In the genomic region with DNA sequence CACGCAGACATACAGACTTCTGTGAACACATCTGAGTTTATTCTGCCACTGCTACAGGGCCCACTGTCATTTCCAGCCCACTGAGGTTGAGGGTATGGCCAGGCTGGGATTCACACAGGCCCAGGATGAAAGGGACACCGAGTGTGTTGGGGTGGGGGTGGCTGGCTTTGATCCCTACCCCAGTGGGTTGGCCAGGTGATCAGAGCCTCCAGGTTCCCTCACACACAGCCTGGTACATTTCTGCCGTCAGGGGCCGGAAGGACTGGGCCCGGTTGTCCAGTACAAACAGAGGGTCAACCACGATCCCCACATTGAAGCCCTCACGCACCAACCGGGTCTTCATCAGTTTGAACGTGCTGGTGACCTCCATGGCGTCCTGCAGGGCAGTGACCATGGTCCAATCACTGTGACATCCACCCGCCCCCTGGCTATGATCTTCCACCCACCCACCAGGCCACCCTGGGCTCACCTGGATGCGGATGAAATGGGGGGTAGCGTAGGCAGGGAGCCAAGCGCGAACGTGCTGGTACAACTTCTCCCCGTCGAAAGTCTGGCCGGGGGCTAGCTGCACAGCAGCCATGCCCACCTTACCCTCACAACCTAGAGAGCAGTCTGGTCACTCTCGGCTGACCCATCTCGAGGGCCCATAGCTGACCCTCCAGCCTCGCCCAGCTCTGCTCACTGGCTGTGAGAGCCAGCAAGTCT, we compare ENCODE assay signal across 8 cellular contexts. TPM values are rescaled to one million over a fixed set of nuclear protein-coding genes. Genes with fewer than 3 reads are reported as not detected.
DNase-seq lines count a peak whose midpoint lies in the region; ATAC-seq and TF ChIP-seq lines count a peak whose summit lies in the region.

No MANE protein-coding gene starts in this region.

- H3K4me3 ChIP-seq in HFF-Myc (replicated peaks; ENCODE audit: low read depth, low read length), result peak overlapping the region; percentile 62
- peak overlapping the region; percentile 85 for H3K4me3 ChIP-seq in iPS-15b (ENCODE audit: low read depth, low read length)
- H3K4me3 ChIP-seq in subcutaneous abdominal adipose tissue (ENCODE audit: low read depth in 1 of 5, low read length in 5 of 5), result peak overlapping the region; percentile 70 to 81 (median 78)

- H3K9ac ChIP-seq in iPS-15b (ENCODE audit: low read depth, low read length), result peak overlapping the region; percentile 56
- peak overlapping the region in 3 of 5 donors; percentile 11 to 46 (median 39) for H3K9ac ChIP-seq in subcutaneous abdominal adipose tissue (ENCODE audit: low read length in 5 of 5)

- ATAC-seq in HG02642 (IDR thresholded peaks at IDR 0.05; ENCODE audit: poor library complexity, unreplicated experiment) (no peak), HG02973 (IDR thresholded peaks at IDR 0.05; ENCODE audit: unreplicated experiment) (no peak)

- H3K9me3 ChIP-seq in iPS-15b (ENCODE audit: control insufficient read depth, insufficient read depth, low read length), result no peaks in the 10 kb centered on the region
- no peaks in the 10 kb centered on the region for H3K9me3 ChIP-seq in subcutaneous abdominal adipose tissue (ENCODE audit: control insufficient read depth in 5 of 5, low read length in 5 of 5)

- H3K4me3 Mint-ChIP-seq in activated T-helper 1 cell treated with anti-CD3 and anti-CD28 coated beads, Interleukin-12 subunit alpha, Interleukin-12 subunit beta, Interleukin-2, Interleukin-4 antibody, amounts not matched to agents 30 ng/mL and 10 ng/mL and 1 ng/mL, durations not matched to agents 14 hours and 24 hours and 36 hours, result peak overlapping the region; percentile 91

- no peak overlapping the region for H3K27ac ChIP-seq in subcutaneous abdominal adipose tissue (ENCODE audit: low read depth, low read length)

- peaks cover 4% of the 10 kb centered on the region for H3K36me3 Mint-ChIP-seq in activated T-helper 1 cell treated with anti-CD3 and anti-CD28 coated beads, Interleukin-12 subunit alpha, Interleukin-12 subunit beta, Interleukin-2, Interleukin-4 antibody, amounts not matched to agents 30 ng/mL and 10 ng/mL and 1 ng/mL, durations not matched to agents 14 hours and 24 hours and 36 hours (ENCODE audit: low read depth)

- H3K4me1 Mint-ChIP-seq in activated T-helper 1 cell treated with anti-CD3 and anti-CD28 coated beads, Interleukin-12 subunit alpha, Interleukin-12 subunit beta, Interleukin-2, Interleukin-4 antibody, amounts not matched to agents 30 ng/mL and 10 ng/mL and 1 ng/mL, durations not matched to agents 14 hours and 24 hours and 36 hours (ENCODE audit: low read depth), result peaks cover 21% of the 10 kb centered on the region

- H3K9me3 Mint-ChIP-seq in activated T-helper 1 cell treated with anti-CD3 and anti-CD28 coated beads, Interleukin-12 subunit alpha, Interleukin-12 subunit beta, Interleukin-2, Interleukin-4 antibody, amounts not matched to agents 30 ng/mL and 10 ng/mL and 1 ng/mL, durations not matched to agents 14 hours and 24 hours and 36 hours, result peaks cover 7% of the 10 kb centered on the region

- intact Hi-C loops in activated T-helper 1 cell treated with anti-CD3 and anti-CD28 coated beads, Interleukin-12 subunit alpha, Interleukin-12 subunit beta, Interleukin-2, Interleukin-4 antibody, amounts not matched to agents 30 ng/mL and 10 ng/mL and 1 ng/mL, durations not matched to agents 14 hours and 24 hours and 36 hours (cut with micrococcal nuclease), result loop anchor here (1.0 to 2.0 kb wide), 14 partner anchors 9 to 316 kb away; partner anchors contain the start of genes ERVK3-1, MZF1, TRIM28 and ZBTB45

- H3K27me3 Mint-ChIP-seq in activated T-helper 1 cell treated with anti-CD3 and anti-CD28 coated beads, Interleukin-12 subunit alpha, Interleukin-12 subunit beta, Interleukin-2, Interleukin-4 antibody, amounts not matched to agents 30 ng/mL and 10 ng/mL and 1 ng/mL, durations not matched to agents 14 hours and 24 hours and 36 hours (ENCODE audit: insufficient read depth), result peaks cover 7% of the 10 kb centered on the region

- no peak for DNase-seq in HFF-Myc (ENCODE audit: extremely low read depth, low read depth)
- DNase-seq in activated T-helper 1 cell treated with anti-CD3 and anti-CD28 coated beads, Interleukin-12 subunit alpha, Interleukin-12 subunit beta, Interleukin-2, Interleukin-4 antibody, amounts not matched to agents 30 ng/mL and 10 ng/mL and 1 ng/mL, durations not matched to agents 14 hours and 24 hours and 36 hours (ENCODE audit: low spot score), result no peak
- DNase-seq in NCI-H1930 (lab: John Stamatoyannopoulos, UW), result no peak
- DNase-seq in NOMO-1 (lab: John Stamatoyannopoulos, UW; ENCODE audit: unreplicated experiment in 2 of 2), result no peak

- H3K27me3 ChIP-seq in iPS-15b (ENCODE audit: control insufficient read depth, insufficient read depth, low read length) (no peaks in the 10 kb centered on the region), subcutaneous abdominal adipose tissue (ENCODE audit: control insufficient read depth in 5 of 5, insufficient read depth in 4 of 5, low read length in 5 of 5) (no peaks in the 10 kb centered on the region)

- no peaks in the 10 kb centered on the region for H3K4me1 ChIP-seq in iPS-15b (ENCODE audit: control insufficient read depth, insufficient read depth, low read length)
- peaks cover 4 to 23% (median 21%) of the 10 kb centered on the region in 5 donors for H3K4me1 ChIP-seq in subcutaneous abdominal adipose tissue (ENCODE audit: control insufficient read depth in 5 of 5, insufficient read depth in 5 of 5, low read length in 5 of 5)

- H3K27ac Mint-ChIP-seq in activated T-helper 1 cell treated with anti-CD3 and anti-CD28 coated beads, Interleukin-12 subunit alpha, Interleukin-12 subunit beta, Interleukin-2, Interleukin-4 antibody, amounts not matched to agents 30 ng/mL and 10 ng/mL and 1 ng/mL, durations not matched to agents 14 hours and 24 hours and 36 hours, result peak overlapping the region; percentile 91

- no peak for TF ChIP-seq CTCF in HFF-Myc (IDR thresholded peaks at IDR 0.05; ENCODE audit: low read depth, low read length, missing control alignments)

- no peaks in the 10 kb centered on the region for H3K36me3 ChIP-seq in iPS-15b (ENCODE audit: control insufficient read depth, insufficient read depth, low read length)
- no peaks in the 10 kb centered on the region for H3K36me3 ChIP-seq in subcutaneous abdominal adipose tissue (ENCODE audit: control insufficient read depth in 5 of 5, insufficient read depth in 5 of 5, low read length in 5 of 5)

RNA-seq across cellular contexts. Expression of gene SLC27A5, which starts 13.3 kb away (rescaled TPM):
- 23.3 and 24.7 TPM in 2 replicates for total RNA-seq in activated T-helper 1 cell treated with anti-CD3 and anti-CD28 coated beads, Interleukin-12 subunit alpha, Interleukin-12 subunit beta, Interleukin-2, Interleukin-4 antibody, amounts not matched to agents 30 ng/mL and 10 ng/mL and 1 ng/mL, durations not matched to agents 14 hours and 24 hours and 36 hours

RNA-seq across cellular contexts. Expression of gene ZBTB45, which starts 21.1 kb away (rescaled TPM):
- 15.9 and 17.4 TPM in 2 replicates for total RNA-seq in activated T-helper 1 cell treated with anti-CD3 and anti-CD28 coated beads, Interleukin-12 subunit alpha, Interleukin-12 subunit beta, Interleukin-2, Interleukin-4 antibody, amounts not matched to agents 30 ng/mL and 10 ng/mL and 1 ng/mL, durations not matched to agents 14 hours and 24 hours and 36 hours

RNA-seq across cellular contexts. Expression of gene ZNF446, which starts 22.3 kb away (rescaled TPM):
- 6.6 and 6.7 TPM in 2 replicates for total RNA-seq in activated T-helper 1 cell treated with anti-CD3 and anti-CD28 coated beads, Interleukin-12 subunit alpha, Interleukin-12 subunit beta, Interleukin-2, Interleukin-4 antibody, amounts not matched to agents 30 ng/mL and 10 ng/mL and 1 ng/mL, durations not matched to agents 14 hours and 24 hours and 36 hours

RNA-seq across cellular contexts. Expression of gene ZNF324, which starts 31.6 kb away (rescaled TPM):
- total RNA-seq in activated T-helper 1 cell treated with anti-CD3 and anti-CD28 coated beads, Interleukin-12 subunit alpha, Interleukin-12 subunit beta, Interleukin-2, Interleukin-4 antibody, amounts not matched to agents 30 ng/mL and 10 ng/mL and 1 ng/mL, durations not matched to agents 14 hours and 24 hours and 36 hours, result 12.8 and 15.5 TPM in 2 replicates

RNA-seq across cellular contexts. Expression of gene TRIM28, which starts 45.4 kb away (rescaled TPM):
- 664 and 687 TPM in 2 replicates for total RNA-seq in activated T-helper 1 cell treated with anti-CD3 and anti-CD28 coated beads, Interleukin-12 subunit alpha, Interleukin-12 subunit beta, Interleukin-2, Interleukin-4 antibody, amounts not matched to agents 30 ng/mL and 10 ng/mL and 1 ng/mL, durations not matched to agents 14 hours and 24 hours and 36 hours
